In genomic region chr16:89319883-89320716, GRCh38 we compare ENCODE assay signal across 9 cellular contexts.
DNase-seq lines count a peak whose midpoint lies in the region; ATAC-seq, FAIRE-seq and TF ChIP-seq lines count a peak whose summit lies in the region.
"Had no signal": no experiment of that assay in that cellular context is flagged by ENCODE, and none has a peak within 500 bp of the region (broad histone marks: within the 10 kb centered on the region; RNA-seq: fewer than 3 reads in every experiment).

No MANE protein-coding gene starts in this region.

- H3K9me3 ChIP-seq in endocrine pancreas (ENCODE audit: control insufficient read depth, low read length) = no peaks in the 10 kb centered on the region

- H3K27me3 Mint-ChIP-seq in natural killer cell (ENCODE audit: low read depth in 2 of 2) = no peaks in the 10 kb centered on the region

- TF ChIP-seq CTCF in VCaP (conservative IDR thresholded peaks at IDR 0.05) (no peak), natural killer cell (IDR thresholded peaks at IDR 0.05) (no peak)

- H3K27ac Mint-ChIP-seq in natural killer cell = peak overlapping the region; percentile 70 to 98

- H3K4me1 Mint-ChIP-seq in natural killer cell = peaks cover 79 to 85% of the 10 kb centered on the region in 2 donors

- no peak for FAIRE-seq in urothelium cell line (lab: Jason Lieb, UNC)

- in situ Hi-C loops in Caki2 (cut with HindIII; ENCODE audit: low pct_unique_long_range_greater_than_20kb, low sequenced_read_pairs) = no loop called here

- no peaks in the 10 kb centered on the region for H3K27me3 ChIP-seq in endocrine pancreas (ENCODE audit: control insufficient read depth, insufficient read depth, low read length)

- ATAC-seq in HG03280 (IDR thresholded peaks at IDR 0.05; ENCODE audit: unreplicated experiment) (peak; percentile 43), natural killer cell (peak in 2 of 3 donors; percentile 24 to 36)

- DNase-seq in Caki2 (ENCODE audit: low read depth) = peak; percentile 67
- DNase-seq in natural killer cell = no peak
- peak; percentile 78 for DNase-seq in urothelium cell line (ENCODE audit: low spot score)
- no peak for DNase-seq in NCI-H526 treated with DMSO at 0.1 percent for 48 hours (lab: John Stamatoyannopoulos, UW)
- DNase-seq in inferior parietal cortex (ENCODE audit: extremely low spot score) = no peak

- H3K27ac ChIP-seq in VCaP = peak overlapping the region; percentile 19; the same call in 1 of the 2 replicates
- H3K27ac ChIP-seq: KMS-11 had no signal

- no peaks in the 10 kb centered on the region for H3K36me3 Mint-ChIP-seq in natural killer cell

- no peaks in the 10 kb centered on the region for H3K36me3 ChIP-seq in endocrine pancreas (ENCODE audit: control insufficient read depth, insufficient read depth, low read length)

- peak overlapping the region; percentile 80 for H3K4me3 Mint-ChIP-seq in natural killer cell

- intact Hi-C loops in natural killer cell (cut with micrococcal nuclease) = loop anchor here (5.0 to 10.0 kb wide), 3 partner anchors 37 to 187 kb away; partner anchors contain the start of gene SPG7

- H3K4me3 ChIP-seq in endocrine pancreas (ENCODE audit: control insufficient read depth, insufficient read depth, low read length) = no peak overlapping the region

- H3K4me1 ChIP-seq in endocrine pancreas (ENCODE audit: control insufficient read depth, insufficient read depth, low read length) = no peaks in the 10 kb centered on the region

- peak overlapping the region; percentile 27 for H3K9ac ChIP-seq in endocrine pancreas (ENCODE audit: control insufficient read depth, insufficient read depth, low read length)
- H3K9ac ChIP-seq: KMS-11 had no signal

- H3K9me3 Mint-ChIP-seq in natural killer cell = no peaks in the 10 kb centered on the region

Comparison
In these comparisons a context has a peak if more than half of its experiments do, and no peak if none do; other contexts are left out.
1. DNase-seq: peak in Caki2 (single experiment) and urothelium cell line (single experiment); none in natural killer cell (single experiment), NCI-H526 treated with DMSO at 0.1 percent for 48 hours (single experiment) and inferior parietal cortex (single experiment).